In the genomic region with DNA sequence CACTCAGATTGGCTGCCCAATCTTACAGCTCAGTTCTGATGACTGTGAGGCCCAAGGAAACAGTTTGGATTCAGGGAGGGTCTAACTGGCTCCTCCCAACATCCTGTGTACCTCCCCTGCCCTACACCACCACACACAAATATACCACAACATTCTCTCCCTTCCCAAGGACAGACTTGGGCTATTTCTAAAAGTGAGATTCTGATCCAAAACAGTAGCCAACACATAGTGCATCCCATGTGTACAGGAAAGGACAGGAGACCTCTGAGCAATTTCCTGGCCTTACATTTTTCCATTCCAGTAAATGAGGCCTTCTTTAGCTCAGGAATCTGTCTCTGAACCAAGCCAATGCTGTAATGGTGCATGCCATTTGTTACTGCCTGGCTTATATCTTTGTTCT, we compare ENCODE assay signal across 1 cellular context.
TF ChIP-seq lines count a peak whose summit lies in the region.

No MANE protein-coding gene starts in this region.

TF ChIP-seq in SK-N-SH, 30 proteins besides CTCF, POLR2A, EP300 and RAD21 (continued from another document):
- no peak for TF ChIP-seq TAF1 (IDR thresholded peaks at IDR 0.05; ENCODE audit: borderline replicate concordance, low read depth, low read length)
- no peak for TF ChIP-seq NFIC (IDR thresholded peaks at IDR 0.05; ENCODE audit: borderline replicate concordance)
- no peak for TF ChIP-seq NRF1 (IDR thresholded peaks at IDR 0.05; ENCODE audit: low read depth, low read length)
- no peak for TF ChIP-seq TCF12 (IDR thresholded peaks at IDR 0.05)
- TF ChIP-seq SMC3 (IDR thresholded peaks at IDR 0.05; ENCODE audit: low read depth, low read length) = no peak
- TF ChIP-seq, protein P1, sequence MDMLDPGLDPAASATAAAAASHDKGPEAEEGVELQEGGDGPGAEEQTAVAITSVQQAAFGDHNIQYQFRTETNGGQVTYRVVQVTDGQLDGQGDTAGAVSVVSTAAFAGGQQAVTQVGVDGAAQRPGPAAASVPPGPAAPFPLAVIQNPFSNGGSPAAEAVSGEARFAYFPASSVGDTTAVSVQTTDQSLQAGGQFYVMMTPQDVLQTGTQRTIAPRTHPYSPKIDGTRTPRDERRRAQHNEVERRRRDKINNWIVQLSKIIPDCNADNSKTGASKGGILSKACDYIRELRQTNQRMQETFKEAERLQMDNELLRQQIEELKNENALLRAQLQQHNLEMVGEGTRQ (IDR thresholded peaks at IDR 0.05; ENCODE audit: borderline replicate concordance, low read depth, low read length) = no peak
- no peak for TF ChIP-seq POLR2AphosphoS5 (IDR thresholded peaks at IDR 0.05; ENCODE audit: low read depth, low read length)
- TF ChIP-seq, protein P2, sequence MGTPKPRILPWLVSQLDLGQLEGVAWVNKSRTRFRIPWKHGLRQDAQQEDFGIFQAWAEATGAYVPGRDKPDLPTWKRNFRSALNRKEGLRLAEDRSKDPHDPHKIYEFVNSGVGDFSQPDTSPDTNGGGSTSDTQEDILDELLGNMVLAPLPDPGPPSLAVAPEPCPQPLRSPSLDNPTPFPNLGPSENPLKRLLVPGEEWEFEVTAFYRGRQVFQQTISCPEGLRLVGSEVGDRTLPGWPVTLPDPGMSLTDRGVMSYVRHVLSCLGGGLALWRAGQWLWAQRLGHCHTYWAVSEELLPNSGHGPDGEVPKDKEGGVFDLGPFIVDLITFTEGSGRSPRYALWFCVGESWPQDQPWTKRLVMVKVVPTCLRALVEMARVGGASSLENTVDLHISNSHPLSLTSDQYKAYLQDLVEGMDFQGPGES (IDR thresholded peaks at IDR 0.05; ENCODE audit: low read depth, low read length) = no peak
TF ChIP-seq in SK-N-SH: peak in this region for 0.
